18 cellular contexts compared by ENCODE assay signal in genomic region chr4:170623899-170624298, GRCh38.
A peak's percentile ranks its signal among the peaks of the same experiment; 100 is the strongest.
DNase-seq lines count a peak whose midpoint lies in the region; ATAC-seq and TF ChIP-seq lines count a peak whose summit lies in the region.
"Had no signal": no experiment of that assay in that cellular context is flagged by ENCODE, and none has a peak within 500 bp of the region (broad histone marks: within the 10 kb centered on the region; RNA-seq: fewer than 3 reads in every experiment).

No MANE protein-coding gene starts in this region.

- no peak overlapping the region for H3K9ac ChIP-seq in neural progenitor cell

- no peak overlapping the region for H3K4me2 ChIP-seq in GM23338
- no peak overlapping the region for H3K4me2 ChIP-seq in neural progenitor cell

- no peak overlapping the region for H3K27ac ChIP-seq in AG04450 (ENCODE audit: low read depth, low read length)
- H3K27ac ChIP-seq in GM23338 (ENCODE audit: low read depth) = no peak overlapping the region
- H3K27ac ChIP-seq in VCaP = no peak overlapping the region
- no peak overlapping the region for H3K27ac ChIP-seq in neural progenitor cell
- no peak overlapping the region for H3K27ac ChIP-seq in CD4-positive, alpha-beta memory T cell (ENCODE audit: low read depth, low read length)
- H3K27ac ChIP-seq: HL-60 had no signal

- H3K4me1 ChIP-seq in GM23338 (ENCODE audit: insufficient read depth) = no peaks in the 10 kb centered on the region
- H3K4me1 ChIP-seq in neural progenitor cell = no peaks in the 10 kb centered on the region
- H3K4me1 ChIP-seq in CD4-positive, alpha-beta memory T cell (ENCODE audit: insufficient read depth, low read length) = no peaks in the 10 kb centered on the region

- H3K4me3 ChIP-seq in AG04450 (ENCODE audit: low read depth, low read length) (no peak overlapping the region), GM23338 (no peak overlapping the region), neural progenitor cell (no peak overlapping the region)
- H3K4me3 ChIP-seq in CD4-positive, alpha-beta memory T cell (ENCODE audit: low read length in 2 of 2) = no peak overlapping the region

- ATAC-seq in GM23338 = no peak
- ATAC-seq in esophagus mucosa = no peak
- ATAC-seq: CD8-positive, alpha-beta T cell had no signal

- H3K79me2 ChIP-seq in GM23338 (replicated peaks; ENCODE audit: insufficient read depth) = no peaks in the 10 kb centered on the region
- no peaks in the 10 kb centered on the region for H3K79me2 ChIP-seq in neural progenitor cell (ENCODE audit: low read depth)

- H3K27ac Mint-ChIP-seq in GM23338 (no peak overlapping the region), neural progenitor cell (no peak overlapping the region)
- H3K27ac Mint-ChIP-seq in CD4-positive, alpha-beta memory T cell = no peak overlapping the region
- H3K27ac Mint-ChIP-seq: B cell; CD8-positive, alpha-beta T cell had no signal

- no peaks in the 10 kb centered on the region for H3K4me1 Mint-ChIP-seq in GM23338
- H3K4me1 Mint-ChIP-seq in neural progenitor cell = no peaks in the 10 kb centered on the region
- no peaks in the 10 kb centered on the region for H3K4me1 Mint-ChIP-seq in CD4-positive, alpha-beta memory T cell
- H3K4me1 Mint-ChIP-seq: B cell had no signal

- no peak overlapping the region for H3K4me3 Mint-ChIP-seq in GM23338
- H3K4me3 Mint-ChIP-seq in neural progenitor cell = no peak overlapping the region
- H3K4me3 Mint-ChIP-seq in CD4-positive, alpha-beta memory T cell = no peak overlapping the region
- H3K4me3 Mint-ChIP-seq: B cell; CD8-positive, alpha-beta T cell had no signal

- no peaks in the 10 kb centered on the region for H4K20me1 ChIP-seq in GM23338 (replicated peaks; ENCODE audit: insufficient read depth)
- H4K20me1 ChIP-seq in neural progenitor cell (ENCODE audit: low read depth) = no peaks in the 10 kb centered on the region

- CTCF ChIA-PET in AG04450 (lab: Charles Lee) = no interaction called here
- CTCF ChIA-PET in CD4-positive, alpha-beta memory T cell (lab: Charles Lee; ENCODE audit: partially characterized antibody) = no interaction called here

- POLR2A ChIA-PET in AG04450 (lab: Yijun Ruan, JAX) = no interaction called here
- POLR2A ChIA-PET in CD4-positive, alpha-beta memory T cell (lab: Charles Lee; ENCODE audit: partially characterized antibody) = no interaction called here

- no peaks in the 10 kb centered on the region for H3K27me3 ChIP-seq in AG04450 (ENCODE audit: control insufficient read depth, insufficient read depth, low read length)
- no peaks in the 10 kb centered on the region for H3K27me3 ChIP-seq in GM23338 (ENCODE audit: insufficient read depth)
- H3K27me3 ChIP-seq in neural progenitor cell = no peaks in the 10 kb centered on the region
- no peaks in the 10 kb centered on the region for H3K27me3 ChIP-seq in CD4-positive, alpha-beta memory T cell (ENCODE audit: insufficient read depth, low read length)

- H2AFZ ChIP-seq in GM23338 = no peak overlapping the region
- H2AFZ ChIP-seq in neural progenitor cell (replicated peaks) = no peak overlapping the region

- intact Hi-C loops in CD4-positive, alpha-beta memory T cell (cut with micrococcal nuclease) = no loop called here

- H3K36me3 Mint-ChIP-seq in GM23338 (ENCODE audit: low read depth) = no peaks in the 10 kb centered on the region
- no peaks in the 10 kb centered on the region for H3K36me3 Mint-ChIP-seq in neural progenitor cell
- no peaks in the 10 kb centered on the region for H3K36me3 Mint-ChIP-seq in CD4-positive, alpha-beta memory T cell
- H3K36me3 Mint-ChIP-seq: CD8-positive, alpha-beta T cell had no signal

- H3K9me3 Mint-ChIP-seq in GM23338 (no peaks in the 10 kb centered on the region), neural progenitor cell (no peaks in the 10 kb centered on the region)
- H3K9me3 Mint-ChIP-seq in CD4-positive, alpha-beta memory T cell = peaks cover 0 to 12% (median 2%) of the 10 kb centered on the region in 8 donors

- TF ChIP-seq CTCF in AG04450 (IDR thresholded peaks at IDR 0.05; ENCODE audit: low read depth, low read length) (0 out of 2 replicates have a peak, but pooled peaks have one; percentile 3), GM23338 (conservative IDR thresholded peaks at IDR 0.05; ENCODE audit: low read depth in 2 of 2) (peak in 1 of 2 experiments; percentile 22; a peak in 2 of 4 replicates), VCaP (conservative IDR thresholded peaks at IDR 0.05) (peak; percentile 76), neural progenitor cell (IDR thresholded peaks at IDR 0.05) (peak; percentile 44)

- H3F3A ChIP-seq in GM23338 (replicated peaks; ENCODE audit: low read depth) (no peaks in the 10 kb centered on the region), neural progenitor cell (ENCODE audit: low read depth) (no peaks in the 10 kb centered on the region)

- DNase-seq in AG04450 (ENCODE audit: low read depth, low spot score) = no peak
- peak; percentile 2 for DNase-seq in GM23338 (ENCODE audit: low spot score)
- DNase-seq in neural progenitor cell (ENCODE audit: low spot score) = no peak
- DNase-seq in CD4-positive, alpha-beta memory T cell = no peak
- no peak for DNase-seq in stimulated activated CD4-positive, alpha-beta T cell treated with anti-CD3 and anti-CD28 coated beads, Interleukin-15, amount 100 ng/mL, for 24 hours
- DNase-seq: CD8-positive, alpha-beta T cell; H7; MV-4-11; NCI-H1417; NCI-H187 treated with DMSO at 0.1 percent for 48 hours; NCI-H526 treated with DMSO at 0.1 percent for 48 hours; NK-92 treated with Interleukin-12 subunit alpha and Interleukin-12 subunit beta, amount 100 ng/mL, for 24 hours; OCI-M1; RPMI8226 had no signal

- H3K27me3 Mint-ChIP-seq in GM23338 (ENCODE audit: insufficient read depth, low read depth, poor library complexity) (no peaks in the 10 kb centered on the region), neural progenitor cell (ENCODE audit: insufficient read depth, low read depth) (no peaks in the 10 kb centered on the region)
- no peaks in the 10 kb centered on the region for H3K27me3 Mint-ChIP-seq in CD4-positive, alpha-beta memory T cell
- H3K27me3 Mint-ChIP-seq: B cell had no signal

- no peaks in the 10 kb centered on the region for H3K9me2 ChIP-seq in GM23338 (ENCODE audit: insufficient read depth)

- H3K9me3 ChIP-seq in AG04450 (ENCODE audit: control insufficient read depth, insufficient read depth, low read length) = peaks cover 10% of the 10 kb centered on the region
- no peaks in the 10 kb centered on the region for H3K9me3 ChIP-seq in neural progenitor cell (ENCODE audit: low read depth)
- no peaks in the 10 kb centered on the region for H3K9me3 ChIP-seq in CD4-positive, alpha-beta memory T cell (ENCODE audit: control insufficient read depth in 1 of 2, low read length in 2 of 2)

- H3K36me3 ChIP-seq in GM23338 (ENCODE audit: insufficient read depth) (no peaks in the 10 kb centered on the region), neural progenitor cell (no peaks in the 10 kb centered on the region)
- H3K36me3 ChIP-seq in CD4-positive, alpha-beta memory T cell (ENCODE audit: insufficient read depth, low read length) = no peaks in the 10 kb centered on the region

TF ChIP-seq in GM23338, 12 proteins besides CTCF, POLR2A, EP300 and RAD21 (continues in another document):
- TF ChIP-seq EZH2 (IDR thresholded peaks at IDR 0.05; ENCODE audit: low read depth, unreplicated experiment) = no peak
- no peak for TF ChIP-seq JUNB (IDR thresholded peaks at IDR 0.05; ENCODE audit: unreplicated experiment)
- no peak for TF ChIP-seq STAT1 (IDR thresholded peaks at IDR 0.05; ENCODE audit: unreplicated experiment)
- TF ChIP-seq CREB1 (CRISPR knock-in tag; IDR thresholded peaks at IDR 0.05; ENCODE audit: low read depth) = no peak
- TF ChIP-seq ETS1 (IDR thresholded peaks at IDR 0.05) = no peak
- no peak for TF ChIP-seq POLR2AphosphoS5 (IDR thresholded peaks at IDR 0.05; ENCODE audit: low read depth)
- no peak for TF ChIP-seq EZH2phosphoT487 (IDR thresholded peaks at IDR 0.05; ENCODE audit: unreplicated experiment)
- no peak for TF ChIP-seq ZNF114 (CRISPR knock-in tag; IDR thresholded peaks at IDR 0.05)
